8 cellular contexts compared by ENCODE assay signal in genomic region chr11:125592305-125593112, GRCh38. TPM values are rescaled to one million over a fixed set of nuclear protein-coding genes. Genes with fewer than 3 reads are reported as not detected.
DNase-seq lines count a peak whose midpoint lies in the region; ATAC-seq lines count a peak whose summit lies in the region.

Gene STT3A (plus strand): TSS chr11:125592852. CDS start chr11:125595916, 3,064 bp downstream.

- peak within 1 kb of the TSS; percentile 91 to 95 (median 93) for H3K4me3 Mint-ChIP-seq in immature natural killer cell

- DNase-seq in AG08396 (ENCODE audit: low spot score) (peak; percentile 95), NCI-H345 treated with DMSO at 0.1 percent for 48 hours (lab: John Stamatoyannopoulos, UW; ENCODE audit: unreplicated experiment) (peak; percentile 97), immature natural killer cell (peak; percentile 98 to 99 (median 99)), smooth muscle cell of the brain vasculature (ENCODE audit: low read depth, low spot score) (peak; percentile 99)
- peak; percentile 92 to 100 (median 94) for DNase-seq in activated CD4-positive, CD25-positive, alpha-beta regulatory T cell (lab: John Stamatoyannopoulos, UW)
- peak; percentile 99 for DNase-seq in central memory CD4-positive, alpha-beta T cell

- ATAC-seq in GM19023 (IDR thresholded peaks at IDR 0.05; ENCODE audit: unreplicated experiment) (peak; percentile 96), HG03280 (IDR thresholded peaks at IDR 0.05; ENCODE audit: unreplicated experiment) (peak; percentile 97)

- H3K9me3 Mint-ChIP-seq in immature natural killer cell: no peaks in the 10 kb centered on the region

- H3K27me3 Mint-ChIP-seq in immature natural killer cell (ENCODE audit: low read depth in 3 of 3): peaks cover 4 to 9% (median 8%) of the 10 kb centered on the region in 3 donors

- H3K4me1 Mint-ChIP-seq in immature natural killer cell: peaks cover 36 to 61% of the 10 kb centered on the region in 2 donors

- peak within 1 kb of the TSS; percentile 95 to 100 (median 98) for H3K27ac Mint-ChIP-seq in immature natural killer cell

- peaks cover 0 to 7% (median 4%) of the 10 kb centered on the region in 3 donors for H3K36me3 Mint-ChIP-seq in immature natural killer cell

RNA-seq across cellular contexts. Expression of gene STT3A, which starts in this region (rescaled TPM):
- polyA plus RNA-seq in immature natural killer cell: 100 to 1,000 TPM in 2 of 3 donors, 10 to 100 TPM in 1; 59.3 to 109 (median 100) TPM

Comparison
In these comparisons a context has a peak if more than half of its experiments do, and no peak if none do; other contexts are left out.
1. Peak in every context shown above with its lines: DNase-seq and ATAC-seq.